Comparison of ENCODE assay signal across 1 cellular context in the genomic region with DNA sequence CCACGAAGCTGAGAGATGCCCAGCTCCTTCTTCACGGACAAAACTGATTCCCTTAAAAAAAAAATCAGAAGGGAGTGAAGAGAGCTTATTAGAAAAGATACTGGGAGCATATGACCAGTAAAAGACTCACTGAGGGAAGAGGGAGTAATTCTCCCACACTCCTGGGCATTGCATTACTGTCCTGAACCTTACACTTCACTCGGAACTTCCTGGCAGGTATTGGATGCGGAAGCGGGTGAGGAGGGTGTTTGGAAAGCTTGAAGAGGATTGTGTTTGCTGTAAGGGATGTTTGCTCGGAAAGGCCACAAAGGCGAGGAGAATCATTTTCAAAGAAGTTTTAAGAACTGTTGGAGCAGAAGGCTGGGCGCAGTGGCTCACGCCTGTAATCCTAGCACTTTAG.
TF ChIP-seq lines count a peak whose summit lies in the region.

No MANE protein-coding gene starts in this region.

TF ChIP-seq in HepG2, 621 proteins besides CTCF, POLR2A, EP300 and RAD21 (continues in another document):
- TF ChIP-seq ZEB1 (IDR thresholded peaks at IDR 0.05; ENCODE audit: insufficient replicate concordance, low read depth) (peak; percentile 51), ZNF878 (CRISPR knock-in tag; IDR thresholded peaks at IDR 0.05) (0 out of 2 replicates have a peak, but pooled peaks have one; percentile 33), ZFP37 (CRISPR knock-in tag; IDR thresholded peaks at IDR 0.05; ENCODE audit: borderline replicate concordance) (no peak), SRY (CRISPR knock-in tag; IDR thresholded peaks at IDR 0.05) (no peak), ZKSCAN8 (CRISPR knock-in tag; IDR thresholded peaks at IDR 0.05; ENCODE audit: borderline replicate concordance) (no peak), CREB1 (IDR thresholded peaks at IDR 0.05) (no peak), CREB1 (CRISPR knock-in tag; IDR thresholded peaks at IDR 0.05) (peak; percentile 34; the same call in 1 of the 2 replicates), SP140L (CRISPR knock-in tag; IDR thresholded peaks at IDR 0.05; ENCODE audit: borderline replicate concordance) (no peak), NR2F1 (CRISPR knock-in tag; IDR thresholded peaks at IDR 0.05) (no peak), NFYC (CRISPR knock-in tag; IDR thresholded peaks at IDR 0.05) (no peak), HOXA9 (CRISPR knock-in tag; IDR thresholded peaks at IDR 0.05; ENCODE audit: borderline replicate concordance) (no peak), ZNF263 (CRISPR knock-in tag; IDR thresholded peaks at IDR 0.05) (0 out of 2 replicates have a peak, but pooled peaks have one; percentile 49), ZNF761 (CRISPR knock-in tag; conservative IDR thresholded peaks at IDR 0.05) (no peak), IKZF1 (IDR thresholded peaks at IDR 0.05) (no peak), ZNF652 (CRISPR knock-in tag; IDR thresholded peaks at IDR 0.05; ENCODE audit: borderline replicate concordance, low read depth) (no peak), CENPX (CRISPR knock-in tag; IDR thresholded peaks at IDR 0.05) (no peak), ELF3 (CRISPR knock-in tag; IDR thresholded peaks at IDR 0.05) (peak; percentile 76), ZNF709 (CRISPR knock-in tag; IDR thresholded peaks at IDR 0.05) (no peak), ETV5 (CRISPR knock-in tag; IDR thresholded peaks at IDR 0.05; ENCODE audit: borderline replicate concordance) (peak; percentile 64; the same call in 1 of the 2 replicates), ASH2L (IDR thresholded peaks at IDR 0.05; ENCODE audit: insufficient read length, low read depth, low read length) (peak; percentile 17), MAFK (conservative IDR thresholded peaks at IDR 0.05 in 1 of 2, IDR thresholded peaks at IDR 0.05 in 1 of 2; ENCODE audit: low read length in 2 of 2) (no peak), MYC (CRISPR knock-in tag; IDR thresholded peaks at IDR 0.05; ENCODE audit: borderline replicate concordance) (no peak), ZSCAN31 (CRISPR knock-in tag; IDR thresholded peaks at IDR 0.05; ENCODE audit: low read depth) (no peak; the same call in 1 of the 2 replicates)
- TF ChIP-seq, protein P1, sequence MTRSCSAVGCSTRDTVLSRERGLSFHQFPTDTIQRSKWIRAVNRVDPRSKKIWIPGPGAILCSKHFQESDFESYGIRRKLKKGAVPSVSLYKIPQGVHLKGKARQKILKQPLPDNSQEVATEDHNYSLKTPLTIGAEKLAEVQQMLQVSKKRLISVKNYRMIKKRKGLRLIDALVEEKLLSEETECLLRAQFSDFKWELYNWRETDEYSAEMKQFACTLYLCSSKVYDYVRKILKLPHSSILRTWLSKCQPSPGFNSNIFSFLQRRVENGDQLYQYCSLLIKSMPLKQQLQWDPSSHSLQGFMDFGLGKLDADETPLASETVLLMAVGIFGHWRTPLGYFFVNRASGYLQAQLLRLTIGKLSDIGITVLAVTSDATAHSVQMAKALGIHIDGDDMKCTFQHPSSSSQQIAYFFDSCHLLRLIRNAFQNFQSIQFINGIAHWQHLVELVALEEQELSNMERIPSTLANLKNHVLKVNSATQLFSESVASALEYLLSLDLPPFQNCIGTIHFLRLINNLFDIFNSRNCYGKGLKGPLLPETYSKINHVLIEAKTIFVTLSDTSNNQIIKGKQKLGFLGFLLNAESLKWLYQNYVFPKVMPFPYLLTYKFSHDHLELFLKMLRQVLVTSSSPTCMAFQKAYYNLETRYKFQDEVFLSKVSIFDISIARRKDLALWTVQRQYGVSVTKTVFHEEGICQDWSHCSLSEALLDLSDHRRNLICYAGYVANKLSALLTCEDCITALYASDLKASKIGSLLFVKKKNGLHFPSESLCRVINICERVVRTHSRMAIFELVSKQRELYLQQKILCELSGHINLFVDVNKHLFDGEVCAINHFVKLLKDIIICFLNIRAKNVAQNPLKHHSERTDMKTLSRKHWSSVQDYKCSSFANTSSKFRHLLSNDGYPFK (CRISPR knock-in tag; IDR thresholded peaks at IDR 0.05; ENCODE audit: borderline replicate concordance), result no peak
- TF ChIP-seq, protein P2, sequence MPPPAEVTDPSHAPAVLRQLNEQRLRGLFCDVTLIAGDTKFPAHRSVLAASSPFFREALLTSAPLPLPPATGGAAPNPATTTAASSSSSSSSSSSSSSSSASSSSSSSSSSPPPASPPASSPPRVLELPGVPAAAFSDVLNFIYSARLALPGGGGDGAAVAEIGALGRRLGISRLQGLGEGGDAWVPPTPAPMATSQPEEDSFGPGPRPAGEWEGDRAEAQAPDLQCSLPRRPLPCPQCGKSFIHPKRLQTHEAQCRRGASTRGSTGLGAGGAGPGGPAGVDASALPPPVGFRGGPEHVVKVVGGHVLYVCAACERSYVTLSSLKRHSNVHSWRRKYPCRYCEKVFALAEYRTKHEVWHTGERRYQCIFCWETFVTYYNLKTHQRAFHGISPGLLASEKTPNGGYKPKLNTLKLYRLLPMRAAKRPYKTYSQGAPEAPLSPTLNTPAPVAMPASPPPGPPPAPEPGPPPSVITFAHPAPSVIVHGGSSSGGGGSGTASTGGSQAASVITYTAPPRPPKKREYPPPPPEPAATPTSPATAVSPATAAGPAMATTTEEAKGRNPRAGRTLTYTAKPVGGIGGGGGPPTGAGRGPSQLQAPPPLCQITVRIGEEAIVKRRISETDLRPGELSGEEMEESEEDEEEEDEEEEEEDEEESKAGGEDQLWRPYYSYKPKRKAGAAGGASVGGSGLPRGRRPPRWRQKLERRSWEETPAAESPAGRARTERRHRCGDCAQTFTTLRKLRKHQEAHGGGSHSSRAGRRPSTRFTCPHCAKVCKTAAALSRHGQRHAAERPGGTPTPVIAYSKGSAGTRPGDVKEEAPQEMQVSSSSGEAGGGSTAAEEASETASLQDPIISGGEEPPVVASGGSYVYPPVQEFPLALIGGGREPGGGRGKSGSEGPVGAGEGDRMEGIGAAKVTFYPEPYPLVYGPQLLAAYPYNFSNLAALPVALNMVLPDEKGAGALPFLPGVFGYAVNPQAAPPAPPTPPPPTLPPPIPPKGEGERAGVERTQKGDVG (CRISPR knock-in tag; IDR thresholded peaks at IDR 0.05; ENCODE audit: borderline replicate concordance), result no peak
- TF ChIP-seq, protein P3, sequence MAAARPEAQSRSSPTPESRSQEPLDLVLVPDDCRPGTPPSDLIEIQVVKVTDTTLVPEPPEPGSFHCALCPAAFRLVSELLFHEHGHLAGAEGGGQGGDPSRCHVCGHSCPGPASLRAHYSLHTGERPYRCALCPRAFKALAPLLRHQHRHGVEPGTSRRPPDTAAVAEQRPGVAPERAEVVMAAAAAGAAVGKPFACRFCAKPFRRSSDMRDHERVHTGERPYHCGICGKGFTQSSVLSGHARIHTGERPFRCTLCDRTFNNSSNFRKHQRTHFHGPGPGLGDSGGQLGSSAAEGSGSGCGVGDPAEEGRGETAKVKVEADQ (CRISPR knock-in tag; IDR thresholded peaks at IDR 0.05; ENCODE audit: borderline replicate concordance), result no peak
- TF ChIP-seq, protein P4, sequence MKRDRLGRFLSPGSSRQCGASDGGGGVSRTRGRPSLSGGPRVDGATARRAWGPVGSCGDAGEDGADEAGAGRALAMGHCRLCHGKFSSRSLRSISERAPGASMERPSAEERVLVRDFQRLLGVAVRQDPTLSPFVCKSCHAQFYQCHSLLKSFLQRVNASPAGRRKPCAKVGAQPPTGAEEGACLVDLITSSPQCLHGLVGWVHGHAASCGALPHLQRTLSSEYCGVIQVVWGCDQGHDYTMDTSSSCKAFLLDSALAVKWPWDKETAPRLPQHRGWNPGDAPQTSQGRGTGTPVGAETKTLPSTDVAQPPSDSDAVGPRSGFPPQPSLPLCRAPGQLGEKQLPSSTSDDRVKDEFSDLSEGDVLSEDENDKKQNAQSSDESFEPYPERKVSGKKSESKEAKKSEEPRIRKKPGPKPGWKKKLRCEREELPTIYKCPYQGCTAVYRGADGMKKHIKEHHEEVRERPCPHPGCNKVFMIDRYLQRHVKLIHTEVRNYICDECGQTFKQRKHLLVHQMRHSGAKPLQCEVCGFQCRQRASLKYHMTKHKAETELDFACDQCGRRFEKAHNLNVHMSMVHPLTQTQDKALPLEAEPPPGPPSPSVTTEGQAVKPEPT (CRISPR knock-in tag; IDR thresholded peaks at IDR 0.05; ENCODE audit: low read depth), result no peak
- TF ChIP-seq, protein P5, sequence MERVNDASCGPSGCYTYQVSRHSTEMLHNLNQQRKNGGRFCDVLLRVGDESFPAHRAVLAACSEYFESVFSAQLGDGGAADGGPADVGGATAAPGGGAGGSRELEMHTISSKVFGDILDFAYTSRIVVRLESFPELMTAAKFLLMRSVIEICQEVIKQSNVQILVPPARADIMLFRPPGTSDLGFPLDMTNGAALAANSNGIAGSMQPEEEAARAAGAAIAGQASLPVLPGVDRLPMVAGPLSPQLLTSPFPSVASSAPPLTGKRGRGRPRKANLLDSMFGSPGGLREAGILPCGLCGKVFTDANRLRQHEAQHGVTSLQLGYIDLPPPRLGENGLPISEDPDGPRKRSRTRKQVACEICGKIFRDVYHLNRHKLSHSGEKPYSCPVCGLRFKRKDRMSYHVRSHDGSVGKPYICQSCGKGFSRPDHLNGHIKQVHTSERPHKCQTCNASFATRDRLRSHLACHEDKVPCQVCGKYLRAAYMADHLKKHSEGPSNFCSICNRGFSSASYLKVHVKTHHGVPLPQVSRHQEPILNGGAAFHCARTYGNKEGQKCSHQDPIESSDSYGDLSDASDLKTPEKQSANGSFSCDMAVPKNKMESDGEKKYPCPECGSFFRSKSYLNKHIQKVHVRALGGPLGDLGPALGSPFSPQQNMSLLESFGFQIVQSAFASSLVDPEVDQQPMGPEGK (CRISPR knock-in tag; IDR thresholded peaks at IDR 0.05), result peak; percentile 6; the same call in 1 of the 2 replicates
- TF ChIP-seq, protein P6, sequence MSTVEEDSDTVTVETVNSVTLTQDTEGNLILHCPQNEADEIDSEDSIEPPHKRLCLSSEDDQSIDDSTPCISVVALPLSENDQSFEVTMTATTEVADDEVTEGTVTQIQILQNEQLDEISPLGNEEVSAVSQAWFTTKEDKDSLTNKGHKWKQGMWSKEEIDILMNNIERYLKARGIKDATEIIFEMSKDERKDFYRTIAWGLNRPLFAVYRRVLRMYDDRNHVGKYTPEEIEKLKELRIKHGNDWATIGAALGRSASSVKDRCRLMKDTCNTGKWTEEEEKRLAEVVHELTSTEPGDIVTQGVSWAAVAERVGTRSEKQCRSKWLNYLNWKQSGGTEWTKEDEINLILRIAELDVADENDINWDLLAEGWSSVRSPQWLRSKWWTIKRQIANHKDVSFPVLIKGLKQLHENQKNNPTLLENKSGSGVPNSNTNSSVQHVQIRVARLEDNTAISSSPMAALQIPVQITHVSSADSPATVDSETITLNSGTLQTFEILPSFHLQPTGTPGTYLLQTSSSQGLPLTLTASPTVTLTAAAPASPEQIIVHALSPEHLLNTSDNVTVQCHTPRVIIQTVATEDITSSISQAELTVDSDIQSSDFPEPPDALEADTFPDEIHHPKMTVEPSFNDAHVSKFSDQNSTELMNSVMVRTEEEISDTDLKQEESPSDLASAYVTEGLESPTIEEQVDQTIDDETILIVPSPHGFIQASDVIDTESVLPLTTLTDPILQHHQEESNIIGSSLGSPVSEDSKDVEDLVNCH (CRISPR knock-in tag; IDR thresholded peaks at IDR 0.05), result no peak
- TF ChIP-seq, protein P7, sequence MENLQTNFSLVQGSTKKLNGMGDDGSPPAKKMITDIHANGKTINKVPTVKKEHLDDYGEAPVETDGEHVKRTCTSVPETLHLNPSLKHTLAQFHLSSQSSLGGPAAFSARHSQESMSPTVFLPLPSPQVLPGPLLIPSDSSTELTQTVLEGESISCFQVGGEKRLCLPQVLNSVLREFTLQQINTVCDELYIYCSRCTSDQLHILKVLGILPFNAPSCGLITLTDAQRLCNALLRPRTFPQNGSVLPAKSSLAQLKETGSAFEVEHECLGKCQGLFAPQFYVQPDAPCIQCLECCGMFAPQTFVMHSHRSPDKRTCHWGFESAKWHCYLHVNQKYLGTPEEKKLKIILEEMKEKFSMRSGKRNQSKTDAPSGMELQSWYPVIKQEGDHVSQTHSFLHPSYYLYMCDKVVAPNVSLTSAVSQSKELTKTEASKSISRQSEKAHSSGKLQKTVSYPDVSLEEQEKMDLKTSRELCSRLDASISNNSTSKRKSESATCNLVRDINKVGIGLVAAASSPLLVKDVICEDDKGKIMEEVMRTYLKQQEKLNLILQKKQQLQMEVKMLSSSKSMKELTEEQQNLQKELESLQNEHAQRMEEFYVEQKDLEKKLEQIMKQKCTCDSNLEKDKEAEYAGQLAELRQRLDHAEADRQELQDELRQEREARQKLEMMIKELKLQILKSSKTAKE (CRISPR knock-in tag; IDR thresholded peaks at IDR 0.05; ENCODE audit: borderline replicate concordance), result no peak
- TF ChIP-seq, protein P8, sequence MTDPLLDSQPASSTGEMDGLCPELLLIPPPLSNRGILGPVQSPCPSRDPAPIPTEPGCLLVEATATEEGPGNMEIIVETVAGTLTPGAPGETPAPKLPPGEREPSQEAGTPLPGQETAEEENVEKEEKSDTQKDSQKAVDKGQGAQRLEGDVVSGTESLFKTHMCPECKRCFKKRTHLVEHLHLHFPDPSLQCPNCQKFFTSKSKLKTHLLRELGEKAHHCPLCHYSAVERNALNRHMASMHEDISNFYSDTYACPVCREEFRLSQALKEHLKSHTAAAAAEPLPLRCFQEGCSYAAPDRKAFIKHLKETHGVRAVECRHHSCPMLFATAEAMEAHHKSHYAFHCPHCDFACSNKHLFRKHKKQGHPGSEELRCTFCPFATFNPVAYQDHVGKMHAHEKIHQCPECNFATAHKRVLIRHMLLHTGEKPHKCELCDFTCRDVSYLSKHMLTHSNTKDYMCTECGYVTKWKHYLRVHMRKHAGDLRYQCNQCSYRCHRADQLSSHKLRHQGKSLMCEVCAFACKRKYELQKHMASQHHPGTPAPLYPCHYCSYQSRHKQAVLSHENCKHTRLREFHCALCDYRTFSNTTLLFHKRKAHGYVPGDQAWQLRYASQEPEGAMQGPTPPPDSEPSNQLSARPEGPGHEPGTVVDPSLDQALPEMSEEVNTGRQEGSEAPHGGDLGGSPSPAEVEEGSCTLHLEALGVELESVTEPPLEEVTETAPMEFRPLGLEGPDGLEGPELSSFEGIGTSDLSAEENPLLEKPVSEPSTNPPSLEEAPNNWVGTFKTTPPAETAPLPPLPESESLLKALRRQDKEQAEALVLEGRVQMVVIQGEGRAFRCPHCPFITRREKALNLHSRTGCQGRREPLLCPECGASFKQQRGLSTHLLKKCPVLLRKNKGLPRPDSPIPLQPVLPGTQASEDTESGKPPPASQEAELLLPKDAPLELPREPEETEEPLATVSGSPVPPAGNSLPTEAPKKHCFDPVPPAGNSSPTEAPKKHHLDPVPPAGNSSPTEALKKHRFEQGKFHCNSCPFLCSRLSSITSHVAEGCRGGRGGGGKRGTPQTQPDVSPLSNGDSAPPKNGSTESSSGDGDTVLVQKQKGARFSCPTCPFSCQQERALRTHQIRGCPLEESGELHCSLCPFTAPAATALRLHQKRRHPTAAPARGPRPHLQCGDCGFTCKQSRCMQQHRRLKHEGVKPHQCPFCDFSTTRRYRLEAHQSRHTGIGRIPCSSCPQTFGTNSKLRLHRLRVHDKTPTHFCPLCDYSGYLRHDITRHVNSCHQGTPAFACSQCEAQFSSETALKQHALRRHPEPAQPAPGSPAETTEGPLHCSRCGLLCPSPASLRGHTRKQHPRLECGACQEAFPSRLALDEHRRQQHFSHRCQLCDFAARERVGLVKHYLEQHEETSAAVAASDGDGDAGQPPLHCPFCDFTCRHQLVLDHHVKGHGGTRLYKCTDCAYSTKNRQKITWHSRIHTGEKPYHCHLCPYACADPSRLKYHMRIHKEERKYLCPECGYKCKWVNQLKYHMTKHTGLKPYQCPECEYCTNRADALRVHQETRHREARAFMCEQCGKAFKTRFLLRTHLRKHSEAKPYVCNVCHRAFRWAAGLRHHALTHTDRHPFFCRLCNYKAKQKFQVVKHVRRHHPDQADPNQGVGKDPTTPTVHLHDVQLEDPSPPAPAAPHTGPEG (CRISPR knock-in tag; IDR thresholded peaks at IDR 0.05), result no peak
- TF ChIP-seq, protein P9, sequence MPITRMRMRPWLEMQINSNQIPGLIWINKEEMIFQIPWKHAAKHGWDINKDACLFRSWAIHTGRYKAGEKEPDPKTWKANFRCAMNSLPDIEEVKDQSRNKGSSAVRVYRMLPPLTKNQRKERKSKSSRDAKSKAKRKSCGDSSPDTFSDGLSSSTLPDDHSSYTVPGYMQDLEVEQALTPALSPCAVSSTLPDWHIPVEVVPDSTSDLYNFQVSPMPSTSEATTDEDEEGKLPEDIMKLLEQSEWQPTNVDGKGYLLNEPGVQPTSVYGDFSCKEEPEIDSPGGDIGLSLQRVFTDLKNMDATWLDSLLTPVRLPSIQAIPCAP (CRISPR knock-in tag; IDR thresholded peaks at IDR 0.05; ENCODE audit: low read depth), result no peak
